In the genomic region with DNA sequence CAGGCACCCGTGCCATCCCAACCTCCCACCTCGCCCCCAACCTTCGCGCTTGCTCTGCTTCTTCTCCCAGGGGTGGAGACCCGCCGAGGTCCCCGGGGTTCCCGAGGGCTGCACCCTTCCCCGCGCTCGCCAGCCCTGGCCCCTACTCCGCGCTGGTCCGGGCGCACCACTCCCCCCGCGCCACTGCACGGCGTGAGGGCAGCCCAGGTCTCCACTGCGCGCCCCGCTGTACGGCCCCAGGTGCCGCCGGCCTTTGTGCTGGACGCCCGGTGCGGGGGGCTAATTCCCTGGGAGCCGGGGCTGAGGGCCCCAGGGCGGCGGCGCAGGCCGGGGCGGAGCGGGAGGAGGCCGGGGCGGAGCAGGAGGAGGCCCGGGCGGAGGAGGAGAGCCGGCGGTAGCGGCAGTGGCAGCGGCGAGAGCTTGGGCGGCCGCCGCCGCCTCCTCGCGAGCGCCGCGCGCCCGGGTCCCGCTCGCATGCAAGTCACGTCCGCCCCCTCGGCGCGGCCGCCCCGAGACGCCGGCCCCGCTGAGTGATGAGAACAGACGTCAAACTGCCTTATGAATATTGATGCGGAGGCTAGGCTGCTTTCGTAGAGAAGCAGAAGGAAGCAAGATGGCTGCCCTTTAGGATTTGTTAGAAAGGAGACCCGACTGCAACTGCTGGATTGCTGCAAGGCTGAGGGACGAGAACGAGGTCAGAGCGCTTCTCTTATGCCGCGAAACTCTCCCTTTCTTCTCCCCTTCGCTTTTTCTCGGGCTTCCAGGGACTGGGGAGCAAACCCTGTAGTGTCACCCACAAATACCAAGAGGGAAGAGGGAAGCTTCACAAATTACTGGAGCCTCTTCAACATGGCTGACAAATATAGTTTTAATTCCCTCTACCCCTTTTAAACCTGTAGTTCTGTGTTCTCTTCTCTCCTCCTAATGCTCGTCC, we compare ENCODE assay signal across 1 cellular context.
TF ChIP-seq lines count a peak whose summit lies in the region.

A gene (plus strand): TSS at position 591 of the 934 bp plus-strand sequence. CDS start 87,067 bp downstream, outside the sequence.

TF ChIP-seq in HCT116, 20 proteins besides CTCF, POLR2A, EP300 and RAD21 (continued from another document):
- TF ChIP-seq, protein P1, sequence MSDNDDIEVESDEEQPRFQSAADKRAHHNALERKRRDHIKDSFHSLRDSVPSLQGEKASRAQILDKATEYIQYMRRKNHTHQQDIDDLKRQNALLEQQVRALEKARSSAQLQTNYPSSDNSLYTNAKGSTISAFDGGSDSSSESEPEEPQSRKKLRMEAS (IDR thresholded peaks at IDR 0.05): 0 out of 2 replicates have a peak, but pooled peaks have one; percentile 44
- TF ChIP-seq FOSL1 (IDR thresholded peaks at IDR 0.05; ENCODE audit: low read depth): no peak
- TF ChIP-seq SIN3A (IDR thresholded peaks at IDR 0.05; ENCODE audit: low read depth): peak; percentile 75; the same call in 1 of the 2 replicates
- TF ChIP-seq SRF (IDR thresholded peaks at IDR 0.05; ENCODE audit: low read depth): no peak
- no peak for TF ChIP-seq JUND (IDR thresholded peaks at IDR 0.05)
- TF ChIP-seq, protein P2, sequence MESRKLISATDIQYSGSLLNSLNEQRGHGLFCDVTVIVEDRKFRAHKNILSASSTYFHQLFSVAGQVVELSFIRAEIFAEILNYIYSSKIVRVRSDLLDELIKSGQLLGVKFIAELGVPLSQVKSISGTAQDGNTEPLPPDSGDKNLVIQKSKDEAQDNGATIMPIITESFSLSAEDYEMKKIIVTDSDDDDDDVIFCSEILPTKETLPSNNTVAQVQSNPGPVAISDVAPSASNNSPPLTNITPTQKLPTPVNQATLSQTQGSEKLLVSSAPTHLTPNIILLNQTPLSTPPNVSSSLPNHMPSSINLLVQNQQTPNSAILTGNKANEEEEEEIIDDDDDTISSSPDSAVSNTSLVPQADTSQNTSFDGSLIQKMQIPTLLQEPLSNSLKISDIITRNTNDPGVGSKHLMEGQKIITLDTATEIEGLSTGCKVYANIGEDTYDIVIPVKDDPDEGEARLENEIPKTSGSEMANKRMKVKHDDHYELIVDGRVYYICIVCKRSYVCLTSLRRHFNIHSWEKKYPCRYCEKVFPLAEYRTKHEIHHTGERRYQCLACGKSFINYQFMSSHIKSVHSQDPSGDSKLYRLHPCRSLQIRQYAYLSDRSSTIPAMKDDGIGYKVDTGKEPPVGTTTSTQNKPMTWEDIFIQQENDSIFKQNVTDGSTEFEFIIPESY (IDR thresholded peaks at IDR 0.05; ENCODE audit: extremely low read depth, insufficient replicate concordance, low read length): no peak
- TF ChIP-seq CEBPB (IDR thresholded peaks at IDR 0.05; ENCODE audit: low read depth): no peak
- TF ChIP-seq EZH2phosphoT487 (IDR thresholded peaks at IDR 0.05; ENCODE audit: borderline replicate concordance): no peak
- peak; percentile 46 for TF ChIP-seq EGR1 (IDR thresholded peaks at IDR 0.05; ENCODE audit: low read depth)
- TF ChIP-seq ZNF274 (IDR thresholded peaks at IDR 0.05; ENCODE audit: low read depth, low read length): no peak
- TF ChIP-seq, protein P3, sequence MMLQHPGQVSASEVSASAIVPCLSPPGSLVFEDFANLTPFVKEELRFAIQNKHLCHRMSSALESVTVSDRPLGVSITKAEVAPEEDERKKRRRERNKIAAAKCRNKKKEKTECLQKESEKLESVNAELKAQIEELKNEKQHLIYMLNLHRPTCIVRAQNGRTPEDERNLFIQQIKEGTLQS (IDR thresholded peaks at IDR 0.05): no peak
- no peak for TF ChIP-seq ELF1 (IDR thresholded peaks at IDR 0.05; ENCODE audit: borderline replicate concordance, low read depth)
- peak; percentile 94 for TF ChIP-seq YY1 (IDR thresholded peaks at IDR 0.05; ENCODE audit: extremely low read depth, insufficient replicate concordance, low read depth, low read length)
- TF ChIP-seq CBX3 (IDR thresholded peaks at IDR 0.05; ENCODE audit: low read depth): 0 out of 2 replicates have a peak, but pooled peaks have one; percentile 2
- TF ChIP-seq ZFX (IDR thresholded peaks at IDR 0.05): peak; percentile 85
